Comparison of ENCODE assay signal across 10 cellular contexts in the genomic region with DNA sequence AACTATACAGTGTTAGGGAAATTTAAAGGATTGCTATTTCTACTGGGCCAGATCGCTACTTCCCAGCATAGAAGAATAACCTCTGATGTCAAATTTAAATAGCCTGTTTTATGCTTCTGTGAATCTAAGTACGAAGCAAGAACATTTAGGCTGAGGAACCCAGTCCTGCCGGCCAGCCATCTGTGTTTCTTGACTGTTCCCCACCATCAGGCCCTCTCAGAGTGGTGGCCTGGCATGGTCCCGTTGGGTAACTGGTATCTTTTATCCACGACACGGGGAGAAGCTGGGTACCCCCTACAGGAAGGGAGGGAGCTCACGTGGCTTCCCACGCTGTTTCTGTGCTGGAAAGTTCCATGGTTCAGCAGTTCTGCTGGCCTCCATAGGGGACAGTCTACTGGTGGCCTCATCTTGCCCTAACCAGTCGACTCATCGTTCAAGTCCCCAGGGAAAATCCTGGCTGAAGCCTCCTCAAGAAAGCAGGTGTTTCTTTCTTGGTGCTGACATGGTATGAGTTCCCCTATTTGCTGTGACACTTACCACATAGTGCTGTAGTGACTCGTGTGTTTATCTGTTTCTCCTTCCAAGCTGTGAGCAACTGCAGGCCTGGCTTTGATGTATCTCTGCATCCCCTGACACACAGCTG.
DNase-seq lines count a peak whose midpoint lies in the region; ATAC-seq and TF ChIP-seq lines count a peak whose summit lies in the region.
"Had no signal": no experiment of that assay in that cellular context is flagged by ENCODE, and none has a peak within 500 bp of the region (broad histone marks: within the 10 kb centered on the region; RNA-seq: fewer than 3 reads in every experiment).

No MANE protein-coding gene starts in this region.

- CTCF ChIA-PET in CD8-positive, alpha-beta memory T cell (lab: Charles Lee): no interaction called here

- H3K27me3 ChIP-seq in SJCRH30 (no peaks in the 10 kb centered on the region), transverse colon (no peaks in the 10 kb centered on the region)
- H3K27me3 ChIP-seq in CD8-positive, alpha-beta memory T cell (ENCODE audit: insufficient read depth, low read length, poor library complexity, severe bottlenecking): no peaks in the 10 kb centered on the region
- H3K27me3 ChIP-seq: cardiac muscle cell had no signal

- H3K36me3 ChIP-seq in SJCRH30 (peaks cover 11% of the 10 kb centered on the region; the same call in 1 of the 2 replicates), mesodermal cell (ENCODE audit: control insufficient read depth, insufficient read depth, low read length) (no peaks in the 10 kb centered on the region), transverse colon (no peaks in the 10 kb centered on the region)
- H3K36me3 ChIP-seq in CD8-positive, alpha-beta memory T cell (ENCODE audit: insufficient read depth, low read length): no peaks in the 10 kb centered on the region
- H3K36me3 ChIP-seq: cardiac muscle cell had no signal

- TF ChIP-seq EP300 in transverse colon (IDR thresholded peaks at IDR 0.05; ENCODE audit: low read depth): no peak

- no peak overlapping the region for H3K27ac Mint-ChIP-seq in CD8-positive, alpha-beta memory T cell

- 87 to 93% methylated on average over 9 to 10 of the region's 11 CpGs for WGBS in mesodermal cell (ENCODE audit: insufficient coverage in 2 of 2), 2 experiments
- WGBS in transverse colon (ENCODE audit: low coverage in 1 of 2), 2 donors: 67 to 71% methylated on average over 3 to 11 of the region's 11 CpGs

- H3K4me3 ChIP-seq in SJCRH30 (no peak overlapping the region), mesodermal cell (ENCODE audit: extremely low read depth, insufficient read depth, low read length, poor library complexity, severe bottlenecking) (no peak overlapping the region), transverse colon (no peak overlapping the region)
- no peak overlapping the region for H3K4me3 ChIP-seq in CD8-positive, alpha-beta memory T cell (ENCODE audit: low read length)
- H3K4me3 ChIP-seq: cardiac muscle cell had no signal

- no peaks in the 10 kb centered on the region for H3K36me3 Mint-ChIP-seq in CD8-positive, alpha-beta memory T cell

- DNase-seq in SJCRH30 (peak; percentile 16 to 22), transverse colon (no peak)
- no peak for DNase-seq in CD8-positive, alpha-beta memory T cell
- DNase-seq in stimulated activated CD4-positive, alpha-beta T cell treated with anti-CD3 and anti-CD28 coated beads, Interleukin-1b, Interleukin-23, amount 100 ng/mL, for 48 hours: no peak
- DNase-seq: NCI-H1048 had no signal

- H3K4me1 Mint-ChIP-seq in CD8-positive, alpha-beta memory T cell: no peaks in the 10 kb centered on the region

- in situ Hi-C loops in transverse colon (cut with MboI; ENCODE audit: low pct_ligation_motif_present in 1 of 4, low pct_unique_long_range_greater_than_20kb in 1 of 4, low sequenced_read_pairs in 3 of 4): no loop called here

- H3K27ac ChIP-seq in SJCRH30: no peak overlapping the region
- H3K27ac ChIP-seq in mesodermal cell (ENCODE audit: low read depth, low read length, severe bottlenecking): peak overlapping the region; percentile 78
- no peak overlapping the region for H3K27ac ChIP-seq in CD8-positive, alpha-beta memory T cell (ENCODE audit: low read depth, low read length)
- H3K27ac ChIP-seq in transverse colon: no peak overlapping the region
- H3K27ac ChIP-seq: cardiac muscle cell had no signal

- ATAC-seq in HG02610 (IDR thresholded peaks at IDR 0.05; ENCODE audit: unreplicated experiment) (peak; percentile 86), HG03439 (IDR thresholded peaks at IDR 0.05; ENCODE audit: unreplicated experiment) (no peak)

- intact Hi-C loops in transverse colon (cut with DNase I; ENCODE audit: low total_unique reads): no loop called here

- H3K4me1 ChIP-seq in SJCRH30 (no peaks in the 10 kb centered on the region), mesodermal cell (ENCODE audit: control insufficient read depth, insufficient read depth, low read length, poor library complexity, severe bottlenecking) (peaks cover 31% of the 10 kb centered on the region), transverse colon (no peaks in the 10 kb centered on the region)
- no peaks in the 10 kb centered on the region for H3K4me1 ChIP-seq in CD8-positive, alpha-beta memory T cell (ENCODE audit: insufficient read depth, low read length)

- peak; percentile 30 for TF ChIP-seq CTCF in GM12873 (IDR thresholded peaks at IDR 0.05; ENCODE audit: insufficient read depth, low read depth, low read length, missing control alignments)
- TF ChIP-seq CTCF in transverse colon (IDR thresholded peaks at IDR 0.05): no peak

- H3K27me3 Mint-ChIP-seq in CD8-positive, alpha-beta memory T cell: peaks cover 2 to 48% of the 10 kb centered on the region in 2 donors

- H3K4me3 Mint-ChIP-seq in CD8-positive, alpha-beta memory T cell: no peak overlapping the region

- no peaks in the 10 kb centered on the region for H3K9me3 ChIP-seq in SJCRH30 (replicated peaks)
- peaks cover 22% of the 10 kb centered on the region for H3K9me3 ChIP-seq in mesodermal cell (ENCODE audit: control insufficient read depth, low read length)
- no peaks in the 10 kb centered on the region for H3K9me3 ChIP-seq in CD8-positive, alpha-beta memory T cell (ENCODE audit: low read length)
- H3K9me3 ChIP-seq in transverse colon: no peaks in the 10 kb centered on the region

- POLR2A ChIA-PET in CD8-positive, alpha-beta memory T cell (lab: Charles Lee): no interaction called here

- TF ChIP-seq POLR2A in transverse colon (IDR thresholded peaks at IDR 0.05): no peak

- H3K9me3 Mint-ChIP-seq in CD8-positive, alpha-beta memory T cell: peaks cover 0 to 2% (median 0%) of the 10 kb centered on the region in 5 donors

Comparison
In these comparisons a context has a peak if more than half of its experiments do, and no peak if none do; other contexts are left out.
1. DNase-seq: peak in SJCRH30 (2 of 2); none in CD8-positive, alpha-beta memory T cell (0 of 5), transverse colon (single experiment) and stimulated activated CD4-positive, alpha-beta T cell treated with anti-CD3 and anti-CD28 coated beads, Interleukin-1b, Interleukin-23, amount 100 ng/mL, for 48 hours (single experiment).